Comparison of ENCODE assay signal across 32 cellular contexts in genomic region chr6:57327311-57327710, GRCh38.
"Had no signal": no experiment of that assay in that cellular context is flagged by ENCODE, and none has a peak within 500 bp of the region (broad histone marks: within the 10 kb centered on the region; RNA-seq: fewer than 3 reads in every experiment).

No MANE protein-coding gene starts in this region.

- H3K9me3 ChIP-seq: body of pancreas had no signal

- H3K27me3 ChIP-seq: body of pancreas, brain microvascular endothelial cell, breast epithelium had no signal

- DNase-seq: activated B cell treated with CpG ODN at 0.5 μM for 24 hours; activated CD4-positive, alpha-beta memory T cell treated with anti-CD3 and anti-CD28 coated beads for 36 hours; activated CD4-positive, alpha-beta T cell treated with anti-CD3 and anti-CD28 coated beads for 4 hours; activated CD4-positive, alpha-beta T cell treated with anti-CD3 and anti-CD28 coated beads, Interleukin-2, amount 10 ng/mL, durations not matched to agents 24 days and 14 days; activated CD4-positive, alpha-beta T cell treated with anti-CD3 and anti-CD28 coated beads, Interleukin-2, amount 50 U/mL, for 1 hour; activated CD4-positive, alpha-beta T cell treated with anti-CD3 and anti-CD28 coated beads, Interleukin-2, amount 50 U/mL, for 4 hours; activated CD4-positive, CD25-positive, alpha-beta regulatory T cell treated with anti-CD3 and anti-CD28 coated beads, Interleukin-2, amount 50 U/mL, for 72 hours; activated CD8-positive, alpha-beta memory T cell treated with anti-CD3 and anti-CD28 coated beads, Interleukin-2, amount 50 U/mL, for 4 hours; activated CD8-positive, alpha-beta T cell treated with anti-CD3 and anti-CD28 coated beads for 36 hours; activated effector memory CD4-positive, alpha-beta T cell treated with Interleukin-2 at 50 U/mL for 16 hours; activated gamma-delta T cell; activated naive CD4-positive, alpha-beta T cell treated with anti-CD3 and anti-CD28 coated beads, Interleukin-2, amount 10 ng/mL, durations not matched to agents 7 days and 5 days; activated naive CD4-positive, alpha-beta T cell treated with Interleukin-2 at 50 U/mL for 16 hours; activated naive CD8-positive, alpha-beta T cell treated with anti-CD3 and anti-CD28 coated beads, Interleukin-2, amount 10 ng/mL, durations not matched to agents 7 days and 5 days; activated naive CD8-positive, alpha-beta T cell treated with anti-CD3 and anti-CD28 coated beads, Interleukin-2, amount 50 U/mL, for 24 hours; activated T-cell treated with anti-CD3 and anti-CD28 coated beads, Interleukin-2, amount 50 U/mL, for 24 hours; activated T-cell treated with anti-CD3 and anti-CD28 coated beads, Interleukin-2, amount 50 U/mL, for 48 hours; aorta; body of pancreas; brain microvascular endothelial cell; central memory CD4-positive, alpha-beta T cell; T-helper 2 cell; T-helper 9 cell had no signal

- ATAC-seq: activated CD8-positive, alpha-beta T cell treated with anti-CD3 and anti-CD28 coated beads for 36 hours; activated naive CD8-positive, alpha-beta T cell treated with anti-CD3 and anti-CD28 coated beads, Interleukin-2, amount 50 U/mL, for 24 hours; body of pancreas had no signal

- H3K27ac Mint-ChIP-seq: activated B cell treated with CpG ODN at 0.5 μM for 24 hours; activated CD4-positive, alpha-beta memory T cell treated with anti-CD3 and anti-CD28 coated beads for 36 hours; activated CD4-positive, alpha-beta T cell treated with anti-CD3 and anti-CD28 coated beads, Interleukin-2, amount 10 ng/mL, durations not matched to agents 24 days and 14 days; activated CD8-positive, alpha-beta T cell treated with anti-CD3 and anti-CD28 coated beads for 36 hours; activated naive CD4-positive, alpha-beta T cell treated with anti-CD3 and anti-CD28 coated beads, Interleukin-2, amount 10 ng/mL, durations not matched to agents 7 days and 5 days; activated naive CD4-positive, alpha-beta T cell treated with anti-CD3 and anti-CD28 coated beads, Interleukin-2, amount 50 U/mL, for 24 hours; activated naive CD8-positive, alpha-beta T cell; activated naive CD8-positive, alpha-beta T cell treated with anti-CD3 and anti-CD28 coated beads, Interleukin-2, amount 10 ng/mL, durations not matched to agents 7 days and 5 days; activated naive CD8-positive, alpha-beta T cell treated with anti-CD3 and anti-CD28 coated beads, Interleukin-2, amount 50 U/mL, for 24 hours; activated T-cell treated with anti-CD3 and anti-CD28 coated beads, Interleukin-2, amount 50 U/mL, for 24 hours; activated T-helper 2 cell treated with anti-CD3 and anti-CD28 coated beads, Interferon-gamma antibody, Interleukin-2, Interleukin-4, amounts not matched to agents 10 μg/mL and 5 μg/mL and 100 μg/mL, durations not matched to agents 14 hours and 24 hours and 36 hours; T-helper 1 cell treated with Interleukin-12 subunit alpha and Interleukin-12 subunit beta and Interleukin-4 antibody, amounts not matched to agents 30 μg/mL and 1 μg/mL, for 36 hours; T-helper 2 cell treated with Interferon-gamma antibody and Interleukin-4, amounts not matched to agents 5 μg/mL and 100 μg/mL, for 36 hours had no signal

- H3K4me3 ChIP-seq: body of pancreas, breast epithelium had no signal

- FAIRE-seq: astrocyte, TTC549 had no signal

- H3K4me1 ChIP-seq: body of pancreas, breast epithelium had no signal

- H3K4me3 Mint-ChIP-seq: activated B cell treated with CpG ODN at 0.5 μM for 24 hours; activated CD4-positive, alpha-beta memory T cell treated with anti-CD3 and anti-CD28 coated beads for 36 hours; activated CD4-positive, alpha-beta T cell treated with anti-CD3 and anti-CD28 coated beads, Interleukin-2, amount 10 ng/mL, durations not matched to agents 24 days and 14 days; activated CD8-positive, alpha-beta T cell treated with anti-CD3 and anti-CD28 coated beads for 36 hours; activated naive CD4-positive, alpha-beta T cell treated with anti-CD3 and anti-CD28 coated beads, Interleukin-2, amount 10 ng/mL, durations not matched to agents 7 days and 5 days; activated naive CD4-positive, alpha-beta T cell treated with anti-CD3 and anti-CD28 coated beads, Interleukin-2, amount 50 U/mL, for 24 hours; activated naive CD8-positive, alpha-beta T cell; activated naive CD8-positive, alpha-beta T cell treated with anti-CD3 and anti-CD28 coated beads, Interleukin-2, amount 10 ng/mL, durations not matched to agents 7 days and 5 days; activated naive CD8-positive, alpha-beta T cell treated with anti-CD3 and anti-CD28 coated beads, Interleukin-2, amount 50 U/mL, for 24 hours; activated T-cell treated with anti-CD3 and anti-CD28 coated beads, Interleukin-2, amount 50 U/mL, for 24 hours; T-helper 1 cell treated with Interleukin-12 subunit alpha and Interleukin-12 subunit beta and Interleukin-4 antibody, amounts not matched to agents 30 μg/mL and 1 μg/mL, for 36 hours; T-helper 2 cell treated with Interferon-gamma antibody and Interleukin-4, amounts not matched to agents 5 μg/mL and 100 μg/mL, for 36 hours had no signal

- H3K27ac ChIP-seq: body of pancreas, brain microvascular endothelial cell, breast epithelium, VCaP had no signal

- H3K27me3 Mint-ChIP-seq: activated B cell treated with CpG ODN at 0.5 μM for 24 hours; activated CD4-positive, alpha-beta memory T cell treated with anti-CD3 and anti-CD28 coated beads for 36 hours; activated CD4-positive, alpha-beta T cell treated with anti-CD3 and anti-CD28 coated beads, Interleukin-2, amount 10 ng/mL, durations not matched to agents 24 days and 14 days; activated CD8-positive, alpha-beta T cell treated with anti-CD3 and anti-CD28 coated beads for 36 hours; activated naive CD4-positive, alpha-beta T cell treated with anti-CD3 and anti-CD28 coated beads, Interleukin-2, amount 10 ng/mL, durations not matched to agents 7 days and 5 days; activated naive CD4-positive, alpha-beta T cell treated with anti-CD3 and anti-CD28 coated beads, Interleukin-2, amount 50 U/mL, for 24 hours; activated naive CD8-positive, alpha-beta T cell; activated naive CD8-positive, alpha-beta T cell treated with anti-CD3 and anti-CD28 coated beads, Interleukin-2, amount 10 ng/mL, durations not matched to agents 7 days and 5 days; activated naive CD8-positive, alpha-beta T cell treated with anti-CD3 and anti-CD28 coated beads, Interleukin-2, amount 50 U/mL, for 24 hours; activated T-cell treated with anti-CD3 and anti-CD28 coated beads, Interleukin-2, amount 50 U/mL, for 24 hours had no signal

- H3K4me1 Mint-ChIP-seq: activated B cell treated with CpG ODN at 0.5 μM for 24 hours; activated naive CD8-positive, alpha-beta T cell treated with anti-CD3 and anti-CD28 coated beads, Interleukin-2, amount 50 U/mL, for 24 hours had no signal
